Comparison of ENCODE assay signal across 12 cellular contexts in the genomic region with DNA sequence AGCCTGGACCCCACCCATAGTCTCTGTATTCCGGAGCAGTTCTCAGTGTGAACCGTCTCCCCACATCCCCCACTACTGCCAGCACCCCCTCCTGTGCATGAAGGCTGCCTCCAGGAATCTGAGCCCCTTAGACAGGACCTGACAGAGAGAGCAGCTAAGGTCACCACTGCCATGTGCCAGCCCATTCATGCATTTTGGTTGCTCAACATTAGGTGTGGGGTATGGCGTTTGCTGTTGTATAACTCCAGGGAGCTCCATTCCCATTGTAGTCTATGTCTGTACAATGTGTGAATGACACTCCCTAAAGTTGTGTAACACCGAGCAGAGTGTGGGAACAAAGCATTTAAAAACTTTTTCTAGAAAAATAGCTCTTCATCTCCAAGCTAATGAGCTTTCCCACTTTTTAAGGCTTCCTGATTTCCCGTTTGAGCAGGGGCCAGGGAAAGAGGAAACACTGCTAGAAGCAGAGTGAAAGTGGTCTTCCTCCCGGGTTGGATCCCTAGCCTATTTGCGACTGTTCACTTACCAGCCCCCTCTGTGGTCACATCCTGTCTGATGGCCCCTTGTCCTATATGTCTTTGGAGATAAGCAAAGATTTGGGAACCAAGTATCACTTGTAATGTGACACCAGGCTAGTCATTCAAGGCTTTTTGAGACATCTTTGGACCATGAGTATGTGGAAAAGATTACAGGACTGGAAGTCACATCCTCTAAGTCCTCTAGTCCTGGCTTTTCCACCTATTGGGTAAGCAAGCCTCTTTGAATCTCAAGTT. TPM values are rescaled to one million over a fixed set of nuclear protein-coding genes. Genes with fewer than 3 reads are reported as not detected.
DNase-seq lines count a peak whose midpoint lies in the region; ATAC-seq, FAIRE-seq and TF ChIP-seq lines count a peak whose summit lies in the region.
"Had no signal": no experiment of that assay in that cellular context is flagged by ENCODE, and none has a peak within 500 bp of the region (broad histone marks: within the 10 kb centered on the region; RNA-seq: fewer than 3 reads in every experiment).

No MANE protein-coding gene starts in this region.

- peak overlapping the region; percentile 76 for H3K4me2 ChIP-seq in astrocyte (ENCODE audit: low read length)

- peak; percentile 9 for FAIRE-seq in astrocyte (lab: Jason Lieb, UNC)
- no peak for FAIRE-seq in GM12892 (lab: Jason Lieb, UNC)

- TF ChIP-seq CTCF in HFFc6 (IDR thresholded peaks at IDR 0.05), result no peak
- no peak for TF ChIP-seq CTCF in astrocyte (IDR thresholded peaks at IDR 0.05; ENCODE audit: insufficient read depth, low read depth, low read length)

- no peaks in the 10 kb centered on the region for H3K27me3 ChIP-seq in astrocyte (ENCODE audit: insufficient read depth, low read length)
- no peaks in the 10 kb centered on the region for H3K27me3 ChIP-seq in right cardiac atrium (ENCODE audit: control insufficient read depth, insufficient read depth)
- H3K27me3 ChIP-seq in skeletal muscle tissue (ENCODE audit: control insufficient read depth in 3 of 3, insufficient read depth in 3 of 3, low read length in 3 of 3), result no peaks in the 10 kb centered on the region
- H3K27me3 ChIP-seq: Peyer's patch had no signal

- no peaks in the 10 kb centered on the region for H3K79me2 ChIP-seq in astrocyte (ENCODE audit: insufficient read depth, low read length)

- H2AFZ ChIP-seq in astrocyte (ENCODE audit: low read depth, low read length), result no peak overlapping the region

- H3K27ac ChIP-seq in astrocyte (ENCODE audit: low read depth, low read length) (peak overlapping the region; percentile 92), right cardiac atrium (ENCODE audit: low read length) (peak overlapping the region; percentile 96), skeletal muscle tissue (ENCODE audit: low read depth, low read length) (peak overlapping the region; percentile 100)

- H3K4me1 ChIP-seq in astrocyte (ENCODE audit: insufficient read depth, low read length) (peaks cover 56% of the 10 kb centered on the region), right cardiac atrium (ENCODE audit: control insufficient read depth, insufficient read depth, low read length) (peaks cover 36% of the 10 kb centered on the region), skeletal muscle tissue (ENCODE audit: control insufficient read depth in 3 of 3, insufficient read depth in 3 of 3, low read length in 3 of 3) (peaks cover 50 to 76% (median 72%) of the 10 kb centered on the region in 3 donors)

- H3K9me3 ChIP-seq in astrocyte (ENCODE audit: insufficient read depth, low read depth, low read length), result no peaks in the 10 kb centered on the region
- H3K9me3 ChIP-seq in right cardiac atrium (ENCODE audit: control insufficient read depth, low read length), result no peaks in the 10 kb centered on the region
- H3K9me3 ChIP-seq in skeletal muscle tissue (ENCODE audit: control insufficient read depth in 3 of 3, low read length in 3 of 3), result no peaks in the 10 kb centered on the region
- H3K9me3 ChIP-seq: Peyer's patch had no signal

- intact Hi-C loops in right cardiac atrium (cut with DNase I), result no loop called here

- TF ChIP-seq POLR2A in GM12892 (IDR thresholded peaks at IDR 0.05; ENCODE audit: low read depth, low read length), result no peak

- WGBS in right cardiac atrium, result 36% methylated on average over 7 of the region's 7 CpGs

- H3K4me1 Mint-ChIP-seq in HFFc6 (ENCODE audit: low read depth) (peaks cover 78% of the 10 kb centered on the region), astrocyte (ENCODE audit: low read depth, unreplicated experiment) (peaks cover 62% of the 10 kb centered on the region)

- H3K9me3 Mint-ChIP-seq in HFFc6 (no peaks in the 10 kb centered on the region), astrocyte (ENCODE audit: unreplicated experiment) (no peaks in the 10 kb centered on the region)

- H3K4me3 ChIP-seq in astrocyte (ENCODE audit: insufficient read depth, low read depth, low read length) (no peak overlapping the region), right cardiac atrium (ENCODE audit: low read length) (no peak overlapping the region), skeletal muscle tissue (ENCODE audit: low read length in 3 of 3) (peak overlapping the region; percentile 69 to 85 (median 85))
- H3K4me3 ChIP-seq: Peyer's patch had no signal

- H3K36me3 ChIP-seq in astrocyte (ENCODE audit: insufficient read depth, low read length) (peaks cover 7% of the 10 kb centered on the region), skeletal muscle tissue (ENCODE audit: control insufficient read depth in 3 of 3, insufficient read depth in 3 of 3, low read length in 3 of 3) (peaks cover 17 to 45% (median 21%) of the 10 kb centered on the region in 3 donors)
- H3K36me3 ChIP-seq: Peyer's patch had no signal

- H3K27ac Mint-ChIP-seq in HFFc6, result peak overlapping the region; percentile 94
- H3K27ac Mint-ChIP-seq in astrocyte (ENCODE audit: unreplicated experiment), result peak overlapping the region; percentile 34
- H3K27ac Mint-ChIP-seq: activated CD8-positive, alpha-beta T cell treated with anti-CD3 and anti-CD28 coated beads, Interleukin-2, amount 10 ng/mL, durations not matched to agents 7 days and 5 days had no signal

- H3K27me3 Mint-ChIP-seq in HFFc6 (ENCODE audit: insufficient read depth), result peaks cover 9% of the 10 kb centered on the region
- H3K27me3 Mint-ChIP-seq in astrocyte (ENCODE audit: low read depth, unreplicated experiment), result no peaks in the 10 kb centered on the region

- DNase-seq in HFFc6 (peak; percentile 51), astrocyte (ENCODE audit: low read depth) (peak; percentile 41), right cardiac atrium (peak; percentile 54 to 68 (median 67)), HUDEP-2 (lab: John Stamatoyannopoulos, UW; ENCODE audit: unreplicated experiment in 76 of 76) (no peak), globus pallidus (ENCODE audit: low spot score) (no peak), cortex of kidney (lab: John Stamatoyannopoulos, UW) (no peak), GM12892 (ENCODE audit: insufficient read length) (no peak)
- DNase-seq: activated CD8-positive, alpha-beta T cell treated with anti-CD3 and anti-CD28 coated beads, Interleukin-2, amount 10 ng/mL, durations not matched to agents 7 days and 5 days; EL; islet precursor cell; Peyer's patch had no signal

- H3K36me3 Mint-ChIP-seq in HFFc6 (ENCODE audit: low read depth), result peaks cover 25% of the 10 kb centered on the region
- peaks cover 24% of the 10 kb centered on the region for H3K36me3 Mint-ChIP-seq in astrocyte (ENCODE audit: low read depth, unreplicated experiment)

- peaks cover 9% of the 10 kb centered on the region for H4K20me1 ChIP-seq in astrocyte (ENCODE audit: insufficient read depth, low read length)

- H3K9ac ChIP-seq in astrocyte (ENCODE audit: low read length) (peak overlapping the region; percentile 72), skeletal muscle tissue (ENCODE audit: low read depth in 1 of 3, low read length in 3 of 3) (peak overlapping the region; percentile 99 to 100 (median 99))

- peak; percentile 7 to 31 for ATAC-seq in right cardiac atrium
- ATAC-seq: activated CD8-positive, alpha-beta T cell treated with anti-CD3 and anti-CD28 coated beads, Interleukin-2, amount 10 ng/mL, durations not matched to agents 7 days and 5 days had no signal

- peak overlapping the region; percentile 52 for H3K4me3 Mint-ChIP-seq in HFFc6
- no peak overlapping the region for H3K4me3 Mint-ChIP-seq in astrocyte (ENCODE audit: unreplicated experiment)
- H3K4me3 Mint-ChIP-seq: activated CD8-positive, alpha-beta T cell treated with anti-CD3 and anti-CD28 coated beads, Interleukin-2, amount 10 ng/mL, durations not matched to agents 7 days and 5 days had no signal

RNA-seq across cellular contexts. Expression of a gene that starts 5.9 kb away (rescaled TPM):
- 10 to 100 TPM; 12.2 to 19.9 (median 16.3) TPM for total RNA-seq in HFFc6 (2021; fragmentation: NEBNext Ultra II Directional; extraction: Animal tissue kit (Norgen Biotek cat#: 25700))
- total RNA-seq in astrocyte, result 27.3 and 27.8 TPM in 2 replicates
- total RNA-seq in right cardiac atrium, result 10 to 100 TPM; 37.8 to 75.7 (median 51.4) TPM
- polyA plus RNA-seq in right cardiac atrium, result 64.1 TPM
- total RNA-seq in skeletal muscle tissue, result 14.1 TPM
- polyA plus RNA-seq in GM12892 (2012; ENCODE audit: missing spikeins), result 11.9 TPM

RNA-seq across cellular contexts. Expression of a gene that starts 37.4 kb away (rescaled TPM):
- not detected for total RNA-seq in HFFc6 (2021; fragmentation: NEBNext Ultra II Directional; extraction: Animal tissue kit (Norgen Biotek cat#: 25700))
- 0.07 and 0.16 TPM in 2 replicates for total RNA-seq in astrocyte
- 1 to 10 TPM in 1 of 4 donors, under 1 TPM in 3; 0.03 to 1.3 (median 0.28) TPM for total RNA-seq in right cardiac atrium
- polyA plus RNA-seq in right cardiac atrium, result 0.07 TPM
- under 0.01 TPM for total RNA-seq in skeletal muscle tissue
- 0.47 TPM for polyA plus RNA-seq in GM12892 (2012; ENCODE audit: missing spikeins)
- total RNA-seq: activated CD8-positive, alpha-beta T cell treated with anti-CD3 and anti-CD28 coated beads, Interleukin-2, amount 10 ng/mL, durations not matched to agents 7 days and 5 days had no signal

Comparison
In these comparisons a context has a peak if more than half of its experiments do, and no peak if none do; other contexts are left out.
1. DNase-seq: peak in HFFc6 (single experiment), astrocyte (single experiment) and right cardiac atrium (3 of 3); none in HUDEP-2 (0 of 76), globus pallidus (single experiment), cortex of kidney (single experiment) and GM12892 (single experiment).
2. H3K4me3 ChIP-seq: peak in skeletal muscle tissue (3 of 3); none in astrocyte (single experiment) and right cardiac atrium (single experiment).
3. Peak in every context shown above with its lines, with median percentiles within 50 percentile points of each other: H3K27ac ChIP-seq.